In the genomic region with DNA sequence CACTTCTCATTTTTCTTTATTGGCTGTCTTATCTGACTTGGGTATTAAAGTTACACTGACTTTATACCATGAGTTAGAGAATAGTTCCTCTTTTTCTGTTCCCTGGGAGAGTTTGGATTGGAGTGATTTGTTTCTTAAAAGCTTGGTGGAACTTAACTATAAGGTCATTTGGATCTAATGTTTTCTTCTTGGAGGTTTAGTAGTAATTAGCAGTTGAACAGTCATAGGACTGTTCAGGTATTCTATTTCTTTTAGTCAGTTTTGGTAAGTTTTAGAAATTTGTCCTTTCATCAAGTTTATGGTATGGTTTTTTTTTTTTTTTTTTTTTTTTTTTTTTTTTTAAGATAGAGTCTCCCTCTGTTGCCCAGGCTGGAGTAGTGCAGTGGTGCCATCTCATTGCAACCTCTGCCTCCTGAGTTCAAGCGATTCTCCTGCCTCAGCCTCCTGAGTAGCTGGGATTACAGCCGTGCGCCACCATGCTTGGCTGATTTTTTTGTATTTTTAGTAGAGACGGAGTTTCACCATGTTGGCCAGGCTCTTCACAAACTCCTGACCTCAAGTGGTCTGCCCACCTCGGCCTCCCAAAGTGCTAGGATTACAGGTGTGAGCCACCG, we compare ENCODE assay signal across 1 cellular context.
A peak's percentile ranks its signal among the peaks of the same experiment; 100 is the strongest.
TF ChIP-seq lines count a peak whose summit lies in the region.

No MANE protein-coding gene starts in this region.

TF ChIP-seq in HEK293, 187 proteins besides CTCF, POLR2A, EP300 and RAD21 (continued from another document):
- TF ChIP-seq ZNF518A (tag by site-specific recombination; conservative IDR thresholded peaks at IDR 0.05; ENCODE audit: low read depth), result 0 out of 2 replicates have a peak, but pooled peaks have one; percentile 17
